ENCODE assay signal across 1 cellular context in genomic region chr6:35688605-35689322, GRCh38.
TF ChIP-seq lines count a peak whose summit lies in the region.

Gene FKBP5 (minus strand): TSS chr6:35688915. CDS start chr6:35642824, 46,091 bp downstream.

TF ChIP-seq in GM12878, 131 proteins besides CTCF, POLR2A, EP300 and RAD21 (continued from another document):
- TF ChIP-seq BHLHE40 (IDR thresholded peaks at IDR 0.05; ENCODE audit: borderline replicate concordance in 1 of 2, low read depth in 2 of 2, low read length in 1 of 2) (peak in 1 of 2 experiments; percentile 72; a peak in 2 of 4 replicates), SREBF1 (IDR thresholded peaks at IDR 0.05; ENCODE audit: low read length) (no peak), NKRF (conservative IDR thresholded peaks at IDR 0.05) (peak; percentile 79), HDAC2 (IDR thresholded peaks at IDR 0.05) (no peak), SIX5 (IDR thresholded peaks at IDR 0.05; ENCODE audit: low read depth, low read length, severe bottlenecking) (no peak), USF2 (IDR thresholded peaks at IDR 0.05; ENCODE audit: borderline replicate concordance, low read depth, low read length) (peak; percentile 47), E4F1 (IDR thresholded peaks at IDR 0.05; ENCODE audit: borderline replicate concordance, partially characterized antibody) (no peak), HDGF (IDR thresholded peaks at IDR 0.05) (peak; percentile 96), SMC3 (IDR thresholded peaks at IDR 0.05; ENCODE audit: borderline replicate concordance, low read length) (no peak), NFIC (IDR thresholded peaks at IDR 0.05; ENCODE audit: low read depth, low read length) (no peak), EGR1 (IDR thresholded peaks at IDR 0.05; ENCODE audit: borderline replicate concordance in 1 of 2, low read depth in 2 of 2, low read length in 2 of 2) (peak in 1 of 2 experiments; percentile 88; a peak in 2 of 3 replicates), EED (IDR thresholded peaks at IDR 0.05; ENCODE audit: low read depth) (no peak), ZSCAN29 (IDR thresholded peaks at IDR 0.05) (no peak), MYB (IDR thresholded peaks at IDR 0.05; ENCODE audit: borderline replicate concordance, low read depth, low read length) (0 out of 2 replicates have a peak, but pooled peaks have one; percentile 13)
TF ChIP-seq in GM12878: peak in this region for 39.
